ENCODE assay signal across 21 cellular contexts in genomic region chr2:219643084-219643473, GRCh38. TPM values are rescaled to one million over a fixed set of nuclear protein-coding genes. Genes with fewer than 3 reads are reported as not detected.
DNase-seq lines count a peak whose midpoint lies in the region; ATAC-seq and TF ChIP-seq lines count a peak whose summit lies in the region.
"Had no signal": no experiment of that assay in that cellular context is flagged by ENCODE, and none has a peak within 500 bp of the region (broad histone marks: within the 10 kb centered on the region; RNA-seq: fewer than 3 reads in every experiment).

No MANE protein-coding gene starts in this region.

- no peak for DNase-seq in T-helper 2 cell treated with Interferon-gamma antibody and Interleukin-4, amounts not matched to agents 5 μg/mL and 100 μg/mL, for 36 hours (ENCODE audit: low spot score)
- DNase-seq in T-helper 2 cell (no peak), Karpas-422 (no peak), trophoblast cell (peak; percentile 33 to 48), NCI-H748 treated with DMSO at 0.1 percent for 48 hours (lab: John Stamatoyannopoulos, UW) (no peak), MV-4-11 (lab: John Stamatoyannopoulos, UW) (no peak)

- H3K18ac ChIP-seq in trophoblast cell (ENCODE audit: low read length) = peak overlapping the region; percentile 33

- H3K79me1 ChIP-seq in trophoblast cell (ENCODE audit: low read length) = peaks cover 17% of the 10 kb centered on the region

- no peak overlapping the region for H4K12ac ChIP-seq in trophoblast cell (ENCODE audit: low read depth, low read length)

- no CpG with 5 or more reads among the region's 7 CpGs for WGBS in trophoblast cell (ENCODE audit: extremely low coverage, insufficient coverage, insufficient read length)

- H3K14ac ChIP-seq in trophoblast cell (ENCODE audit: low read length) = peak overlapping the region; percentile 68

- peak overlapping the region; percentile 70 for H2BK120ac ChIP-seq in trophoblast cell (ENCODE audit: insufficient read depth, low read length, poor library complexity)

- peak overlapping the region; percentile 77 for H3K4me2 ChIP-seq in Karpas-422 (ENCODE audit: low read depth, low read length, poor library complexity, severe bottlenecking)
- no peak overlapping the region for H3K4me2 ChIP-seq in trophoblast cell (ENCODE audit: low read length)

- H3K4me3 ChIP-seq in Karpas-422 (ENCODE audit: low read length) (peak overlapping the region; percentile 40; the same call in 1 of the 2 replicates), trophoblast cell (ENCODE audit: low read depth, low read length) (no peak overlapping the region)
- H3K4me3 ChIP-seq: skin epidermis, stomach, upper lobe of right lung had no signal

- H3K4ac ChIP-seq in trophoblast cell (ENCODE audit: low read depth, low read length) = no peak overlapping the region

- peak overlapping the region; percentile 55 for H4K8ac ChIP-seq in trophoblast cell (ENCODE audit: low read depth, low read length)

- H3K23ac ChIP-seq in trophoblast cell (ENCODE audit: low read length) = no peak overlapping the region

- no peaks in the 10 kb centered on the region for H3K27me3 ChIP-seq in Karpas-422 (ENCODE audit: low read length)
- no peaks in the 10 kb centered on the region for H3K27me3 ChIP-seq in trophoblast cell (ENCODE audit: insufficient read depth, low read length)
- H3K27me3 ChIP-seq: foreskin keratinocyte, upper lobe of right lung had no signal

- peaks cover 5% of the 10 kb centered on the region for H3K4me1 Mint-ChIP-seq in T-helper 2 cell treated with Interferon-gamma antibody and Interleukin-4, amounts not matched to agents 5 μg/mL and 100 μg/mL, for 36 hours (ENCODE audit: low read depth)
- peaks cover 52% of the 10 kb centered on the region for H3K4me1 Mint-ChIP-seq in brain

- peak overlapping the region; percentile 96 for H2AK5ac ChIP-seq in trophoblast cell (ENCODE audit: low read length)

- peak overlapping the region; percentile 65 for H3K9ac ChIP-seq in Karpas-422 (ENCODE audit: low read length)
- no peak overlapping the region for H3K9ac ChIP-seq in trophoblast cell (ENCODE audit: low read length)

- no peaks in the 10 kb centered on the region for H3K9me2 ChIP-seq in Karpas-422 (replicated peaks; ENCODE audit: insufficient read depth, low read length)

- H3K4me3 Mint-ChIP-seq in T-helper 2 cell treated with Interferon-gamma antibody and Interleukin-4, amounts not matched to agents 5 μg/mL and 100 μg/mL, for 36 hours = peak overlapping the region; percentile 12
- no peak overlapping the region for H3K4me3 Mint-ChIP-seq in brain
- H3K4me3 Mint-ChIP-seq: activated CD8-positive, alpha-beta T cell treated with anti-CD3 and anti-CD28 coated beads, Interleukin-2, amount 10 ng/mL, durations not matched to agents 7 days and 5 days; activated naive CD4-positive, alpha-beta T cell treated with anti-CD3 and anti-CD28 coated beads for 36 hours; activated T-cell treated with anti-CD3 and anti-CD28 coated beads, Interleukin-2, amount 50 U/mL, for 4 hours; central memory CD8-positive, alpha-beta T cell; natural killer cell treated with Interleukin-12 subunit alpha and Interleukin-12 subunit beta and Interleukin-15 and Interleukin-18, amount 100 ng/mL, for 72 hours had no signal

- H3K9me3 Mint-ChIP-seq in T-helper 2 cell treated with Interferon-gamma antibody and Interleukin-4, amounts not matched to agents 5 μg/mL and 100 μg/mL, for 36 hours = no peaks in the 10 kb centered on the region
- peaks cover 0 to 2% (median 0%) of the 10 kb centered on the region in 5 experiments for H3K9me3 Mint-ChIP-seq in brain
- H3K9me3 Mint-ChIP-seq: activated naive CD4-positive, alpha-beta T cell treated with anti-CD3 and anti-CD28 coated beads for 36 hours; activated T-cell treated with anti-CD3 and anti-CD28 coated beads, Interleukin-2, amount 50 U/mL, for 4 hours; central memory CD8-positive, alpha-beta T cell; HFFc6; memory B cell; natural killer cell treated with Interleukin-12 subunit alpha and Interleukin-12 subunit beta and Interleukin-15 and Interleukin-18, amount 100 ng/mL, for 72 hours had no signal

- peak overlapping the region; percentile 27 for H2BK5ac ChIP-seq in trophoblast cell (ENCODE audit: low read depth, low read length, poor library complexity)

- H4K91ac ChIP-seq in trophoblast cell (ENCODE audit: low read depth, low read length) = peak overlapping the region; percentile 87

- H3K79me2 ChIP-seq in Karpas-422 (ENCODE audit: low read length) = no peaks in the 10 kb centered on the region
- H3K79me2 ChIP-seq in trophoblast cell (ENCODE audit: control insufficient read depth, insufficient read depth, low read length, poor library complexity) = no peaks in the 10 kb centered on the region

- no peak overlapping the region for H3K27ac Mint-ChIP-seq in T-helper 2 cell treated with Interferon-gamma antibody and Interleukin-4, amounts not matched to agents 5 μg/mL and 100 μg/mL, for 36 hours
- H3K27ac Mint-ChIP-seq in brain = peak overlapping the region in 3 of 5 experiments; percentile 81 to 95 (median 91)
- H3K27ac Mint-ChIP-seq: activated CD8-positive, alpha-beta T cell treated with anti-CD3 and anti-CD28 coated beads, Interleukin-2, amount 10 ng/mL, durations not matched to agents 7 days and 5 days; activated naive CD4-positive, alpha-beta T cell treated with anti-CD3 and anti-CD28 coated beads for 36 hours; natural killer cell treated with Interleukin-12 subunit alpha and Interleukin-12 subunit beta and Interleukin-15 and Interleukin-18, amount 100 ng/mL, for 72 hours; progenitor cell of endocrine pancreas had no signal

- H2BK12ac ChIP-seq in trophoblast cell (ENCODE audit: low read length) = peak overlapping the region; percentile 87

- peak overlapping the region; percentile 99 for H2AFZ ChIP-seq in Karpas-422 (ENCODE audit: low read length)
- H2AFZ ChIP-seq in trophoblast cell (ENCODE audit: insufficient read depth, low read length, poor library complexity) = no peak overlapping the region

- peaks cover 3% of the 10 kb centered on the region for H3K27me3 Mint-ChIP-seq in T-helper 2 cell treated with Interferon-gamma antibody and Interleukin-4, amounts not matched to agents 5 μg/mL and 100 μg/mL, for 36 hours (ENCODE audit: low read depth)
- peaks cover 5% of the 10 kb centered on the region for H3K27me3 Mint-ChIP-seq in brain

- H3K9me3 ChIP-seq in Karpas-422 (ENCODE audit: low read length) = no peaks in the 10 kb centered on the region
- H3K9me3 ChIP-seq in trophoblast cell (ENCODE audit: insufficient read depth, low read depth, low read length) = peaks cover 4% of the 10 kb centered on the region
- H3K9me3 ChIP-seq: stomach, upper lobe of right lung had no signal

- H3K36me3 ChIP-seq in Karpas-422 (ENCODE audit: insufficient read depth, low read length) = no peaks in the 10 kb centered on the region
- peaks cover 9 to 15% of the 10 kb centered on the region in 2 experiments for H3K36me3 ChIP-seq in trophoblast cell (ENCODE audit: control insufficient read depth in 1 of 2, insufficient read depth in 2 of 2, low read length in 2 of 2)
- H3K36me3 ChIP-seq: stomach, upper lobe of right lung had no signal

- no peaks in the 10 kb centered on the region for H3K36me3 Mint-ChIP-seq in T-helper 2 cell treated with Interferon-gamma antibody and Interleukin-4, amounts not matched to agents 5 μg/mL and 100 μg/mL, for 36 hours (ENCODE audit: low read depth)
- H3K36me3 Mint-ChIP-seq in brain = peaks cover 6% of the 10 kb centered on the region
- H3K36me3 Mint-ChIP-seq: memory B cell; natural killer cell treated with Interleukin-12 subunit alpha and Interleukin-12 subunit beta and Interleukin-15 and Interleukin-18, amount 100 ng/mL, for 72 hours had no signal

- 0 out of 2 replicates have a peak, but pooled peaks cover 3% of the 10 kb centered on the region for H4K20me1 ChIP-seq in Karpas-422 (ENCODE audit: insufficient read depth, low read depth, low read length)

- peaks cover 21% of the 10 kb centered on the region for H3K4me1 ChIP-seq in Karpas-422 (ENCODE audit: low read length)
- peaks cover 15 to 21% of the 10 kb centered on the region in 2 experiments for H3K4me1 ChIP-seq in trophoblast cell (ENCODE audit: control insufficient read depth in 1 of 2, insufficient read depth in 2 of 2, low read length in 2 of 2)

- ATAC-seq in HG02852 (IDR thresholded peaks at IDR 0.05; ENCODE audit: unreplicated experiment) = no peak

- TF ChIP-seq CTCF in brain (conservative IDR thresholded peaks at IDR 0.05) = no peak

- H3K27ac ChIP-seq in Karpas-422 (ENCODE audit: low read length) = no peak overlapping the region
- peak overlapping the region; percentile 4 for H3K27ac ChIP-seq in trophoblast cell (ENCODE audit: low read depth, low read length)
- H3K27ac ChIP-seq: 22Rv1, foreskin keratinocyte, skin epidermis, upper lobe of right lung had no signal

RNA-seq across cellular contexts. Expression of gene SLC4A3, which starts 15.6 kb away (rescaled TPM):
- not detected in 2 replicates for total RNA-seq in Karpas-422 (2014; rRNA removed; shearing (Covaris generic); ENCODE audit: low replicate concordance)
- polyA plus RNA-seq in brain (ENCODE audit: insufficient read depth, low read depth, low replicate concordance) = 16.6 TPM
- 8.9 and 9.4 TPM in 2 replicates for polyA plus RNA-seq in trophoblast cell (2013)
- total RNA-seq: activated CD8-positive, alpha-beta T cell treated with anti-CD3 and anti-CD28 coated beads, Interleukin-2, amount 10 ng/mL, durations not matched to agents 7 days and 5 days; activated naive CD4-positive, alpha-beta T cell treated with anti-CD3 and anti-CD28 coated beads for 36 hours; natural killer cell treated with Interleukin-12 subunit alpha and Interleukin-12 subunit beta and Interleukin-15 and Interleukin-18, amount 100 ng/mL, for 72 hours had no signal

RNA-seq across cellular contexts. Expression of gene STK11IP, which starts 45.4 kb away (rescaled TPM):
- 19.8 and 24.0 TPM in 2 replicates for total RNA-seq in Karpas-422 (2014; rRNA removed; shearing (Covaris generic); ENCODE audit: low replicate concordance)
- 14.9 TPM for polyA plus RNA-seq in brain (ENCODE audit: insufficient read depth, low read depth, low replicate concordance)
- polyA plus RNA-seq in trophoblast cell (2013) = 19.1 and 19.7 TPM in 2 replicates

Comparison
In these comparisons a context has a peak if more than half of its experiments do, and no peak if none do; other contexts are left out.
1. DNase-seq: peak in trophoblast cell (2 of 2); none in T-helper 2 cell treated with Interferon-gamma antibody and Interleukin-4, amounts not matched to agents 5 μg/mL and 100 μg/mL, for 36 hours (single experiment), T-helper 2 cell (0 of 5), Karpas-422 (single experiment), NCI-H748 treated with DMSO at 0.1 percent for 48 hours (single experiment) and MV-4-11 (single experiment).